1 cellular context compared by ENCODE assay signal in the genomic region with DNA sequence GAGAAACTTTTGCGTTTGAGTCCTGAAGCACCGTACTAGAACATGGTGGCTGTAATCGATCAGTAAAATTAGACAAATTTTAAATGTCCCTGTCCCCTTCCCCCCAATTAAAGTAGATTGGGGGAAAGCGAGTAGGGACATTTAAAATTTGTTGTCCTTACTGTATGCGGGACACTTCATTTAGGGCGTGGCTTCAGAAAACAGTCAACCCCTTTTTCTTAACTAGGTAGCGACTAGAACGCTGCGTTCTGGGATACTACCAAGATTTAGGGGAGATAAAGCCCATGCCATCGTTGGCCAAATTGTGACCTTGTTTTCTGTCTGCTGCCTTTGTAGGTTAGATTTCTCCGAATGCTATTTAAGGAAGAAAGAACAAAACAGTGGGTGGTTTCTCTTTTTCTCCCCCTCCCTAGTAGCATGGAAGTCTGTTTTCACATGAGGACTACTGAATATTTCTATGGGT.
TF ChIP-seq lines count a peak whose summit lies in the region.

No MANE protein-coding gene starts in this region.

TF ChIP-seq in GM12878, 131 proteins besides CTCF, POLR2A, EP300 and RAD21:
- no peak for TF ChIP-seq NR2F1 (conservative IDR thresholded peaks at IDR 0.05)
- TF ChIP-seq, protein P1, sequence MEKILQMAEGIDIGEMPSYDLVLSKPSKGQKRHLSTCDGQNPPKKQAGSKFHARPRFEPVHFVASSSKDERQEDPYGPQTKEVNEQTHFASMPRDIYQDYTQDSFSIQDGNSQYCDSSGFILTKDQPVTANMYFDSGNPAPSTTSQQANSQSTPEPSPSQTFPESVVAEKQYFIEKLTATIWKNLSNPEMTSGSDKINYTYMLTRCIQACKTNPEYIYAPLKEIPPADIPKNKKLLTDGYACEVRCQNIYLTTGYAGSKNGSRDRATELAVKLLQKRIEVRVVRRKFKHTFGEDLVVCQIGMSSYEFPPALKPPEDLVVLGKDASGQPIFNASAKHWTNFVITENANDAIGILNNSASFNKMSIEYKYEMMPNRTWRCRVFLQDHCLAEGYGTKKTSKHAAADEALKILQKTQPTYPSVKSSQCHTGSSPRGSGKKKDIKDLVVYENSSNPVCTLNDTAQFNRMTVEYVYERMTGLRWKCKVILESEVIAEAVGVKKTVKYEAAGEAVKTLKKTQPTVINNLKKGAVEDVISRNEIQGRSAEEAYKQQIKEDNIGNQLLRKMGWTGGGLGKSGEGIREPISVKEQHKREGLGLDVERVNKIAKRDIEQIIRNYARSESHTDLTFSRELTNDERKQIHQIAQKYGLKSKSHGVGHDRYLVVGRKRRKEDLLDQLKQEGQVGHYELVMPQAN (conservative IDR thresholded peaks at IDR 0.05) = 0 out of 2 replicates have a peak, but pooled peaks have one; percentile 15
TF ChIP-seq in GM12878: peak in this region for 1.
